ENCODE assay signal across 12 cellular contexts in genomic region chr11:123616505-123617198, GRCh38. TPM values are rescaled to one million over a fixed set of nuclear protein-coding genes. Genes with fewer than 3 reads are reported as not detected.
DNase-seq lines count a peak whose midpoint lies in the region; ATAC-seq and TF ChIP-seq lines count a peak whose summit lies in the region.
"Had no signal": no experiment of that assay in that cellular context is flagged by ENCODE, and none has a peak within 500 bp of the region (broad histone marks: within the 10 kb centered on the region; RNA-seq: fewer than 3 reads in every experiment).

No MANE protein-coding gene starts in this region.

- H3K79me2 ChIP-seq in mesendoderm (ENCODE audit: control insufficient read depth, insufficient read depth, low read length), result no peaks in the 10 kb centered on the region

- 83 to 86% methylated on average over 11 of the region's 11 CpGs for WGBS in upper lobe of left lung, 2 donors
- WGBS in mesendoderm (ENCODE audit: extremely low coverage, insufficient coverage, low lambda C conversion rate), result no CpG with 5 or more reads among the region's 11 CpGs

- no peak overlapping the region for H4K8ac ChIP-seq in mesendoderm (ENCODE audit: low read depth, low read length)

- no peak overlapping the region for H3K9ac ChIP-seq in mesendoderm (ENCODE audit: low read length)

- H2AK5ac ChIP-seq in mesendoderm (ENCODE audit: low read length), result no peak overlapping the region

- H2BK120ac ChIP-seq in mesendoderm (ENCODE audit: low read depth, low read length), result no peak overlapping the region

- no peak overlapping the region for H2BK15ac ChIP-seq in mesendoderm (replicated peaks; ENCODE audit: low read depth)

- H3K23ac ChIP-seq in mesendoderm (ENCODE audit: low read length), result no peak overlapping the region

- H3K27ac ChIP-seq in upper lobe of left lung, result no peak overlapping the region
- no peak overlapping the region for H3K27ac ChIP-seq in mesendoderm (ENCODE audit: low read depth, low read length)
- H3K27ac ChIP-seq: brain microvascular endothelial cell had no signal

- TF ChIP-seq EP300 in upper lobe of left lung (IDR thresholded peaks at IDR 0.05), result no peak

- peak; percentile 25 to 62 for ATAC-seq in upper lobe of left lung (ENCODE audit: low FRiP score in 2 of 2)
- ATAC-seq in HG03342 (IDR thresholded peaks at IDR 0.05; ENCODE audit: unreplicated experiment), result no peak

- no peak for TF ChIP-seq CTCF in upper lobe of left lung (IDR thresholded peaks at IDR 0.05)

- H3K56ac ChIP-seq in mesendoderm (ENCODE audit: low read length), result no peak overlapping the region

- no peak overlapping the region for H3K4ac ChIP-seq in mesendoderm (ENCODE audit: low read depth, low read length)

- no peak overlapping the region for H3K18ac ChIP-seq in mesendoderm (ENCODE audit: low read length)

- TF ChIP-seq POLR2A in upper lobe of left lung (IDR thresholded peaks at IDR 0.05), result no peak

- H2BK5ac ChIP-seq in mesendoderm (ENCODE audit: low read length), result no peak overlapping the region

- DNase-seq in NCI-H1694 treated with DMSO at 0.1 percent for 48 hours (lab: John Stamatoyannopoulos, UW) (peak; percentile 12), fibroblast of gingiva (ENCODE audit: low read depth) (peak; percentile 38), medulla oblongata (ENCODE audit: extremely low spot score) (peak; percentile 63), upper lobe of left lung (peak in 1 of 2 donors; percentile 40), ecto neural progenitor cell (ENCODE audit: low spot score) (no peak), mesendoderm (no peak), NCI-H345 (lab: John Stamatoyannopoulos, UW) (no peak)
- DNase-seq: brain microvascular endothelial cell; SIG-M5; small intestine; stimulated activated naive CD4-positive, alpha-beta T cell had no signal

- no peak overlapping the region for H3K4me3 ChIP-seq in upper lobe of left lung
- H3K4me3 ChIP-seq in mesendoderm (ENCODE audit: low read length), result no peak overlapping the region

- H3K27me3 ChIP-seq in upper lobe of left lung (no peaks in the 10 kb centered on the region), mesendoderm (ENCODE audit: insufficient read depth, low read length, poor library complexity) (no peaks in the 10 kb centered on the region)
- H3K27me3 ChIP-seq: brain microvascular endothelial cell had no signal

- H3K36me3 ChIP-seq in upper lobe of left lung, result no peaks in the 10 kb centered on the region
- H3K36me3 ChIP-seq in mesendoderm (ENCODE audit: control insufficient read depth, insufficient read depth, low read length), result peaks cover 3% of the 10 kb centered on the region
- H3K36me3 ChIP-seq: brain microvascular endothelial cell had no signal

- no peak overlapping the region for H3K4me2 ChIP-seq in mesendoderm (ENCODE audit: low read length)

- no peaks in the 10 kb centered on the region for H3K9me3 ChIP-seq in upper lobe of left lung

- no peaks in the 10 kb centered on the region for H3K79me1 ChIP-seq in mesendoderm (ENCODE audit: low read length)

- no peaks in the 10 kb centered on the region for H3K4me1 ChIP-seq in upper lobe of left lung
- no peaks in the 10 kb centered on the region for H3K4me1 ChIP-seq in mesendoderm (ENCODE audit: control insufficient read depth, low read depth, low read length)

- no peak overlapping the region for H4K5ac ChIP-seq in mesendoderm (ENCODE audit: low read length)

RNA-seq across cellular contexts. Expression of gene SCN3B, which starts 37.8 kb away (rescaled TPM):
- 1 to 10 TPM in 3 of 6 donors, under 1 TPM in 1, not detected in 2; 0.46 to 2.7 (median 1.4) TPM for total RNA-seq in upper lobe of left lung
- polyA plus RNA-seq in mesendoderm (2013, experiment 1 of 2), result 0.53 TPM
- polyA plus RNA-seq in mesendoderm (2013, experiment 2 of 2), result 0.66 TPM

Comparison
In these comparisons a context has a peak if more than half of its experiments do, and no peak if none do; other contexts are left out.
1. DNase-seq: peak in NCI-H1694 treated with DMSO at 0.1 percent for 48 hours (single experiment), fibroblast of gingiva (single experiment) and medulla oblongata (single experiment); none in ecto neural progenitor cell (single experiment), mesendoderm (single experiment) and NCI-H345 (single experiment).